ENCODE assay signal across 20 cellular contexts in genomic region chr6:1591243-1591642, GRCh38.
"Had no signal": no experiment of that assay in that cellular context is flagged by ENCODE, and none has a peak within 500 bp of the region (broad histone marks: within the 10 kb centered on the region; RNA-seq: fewer than 3 reads in every experiment).

No MANE protein-coding gene starts in this region.

- FAIRE-seq: RCC 7860 had no signal

- H3K9me3 ChIP-seq: MG63, SJSA1 had no signal

- DNase-seq: Karpas-422, KG1, MG63, NCI-H1092 treated with DMSO at 0.1 percent for 48 hours, NCI-H1436, NCI-H187, NCI-H2029, NCI-H2081 treated with DMSO at 0.1 percent for 48 hours, NCI-H2171, NCI-H345, NCI-H446 treated with DMSO at 0.1 percent for 48 hours, NCI-H510A treated with DMSO at 0.1 percent for 48 hours, NCI-H526, NCI-H748 treated with DMSO at 0.1 percent for 48 hours, Right ventricle myocardium superior, RPMI8226, SIG-M5 had no signal

- H3K27ac ChIP-seq: SJSA1, SK-N-MC had no signal

- H3K4me3 ChIP-seq: MG63, SJSA1, SK-N-MC had no signal
